ENCODE assay signal across 12 cellular contexts in the genomic region with DNA sequence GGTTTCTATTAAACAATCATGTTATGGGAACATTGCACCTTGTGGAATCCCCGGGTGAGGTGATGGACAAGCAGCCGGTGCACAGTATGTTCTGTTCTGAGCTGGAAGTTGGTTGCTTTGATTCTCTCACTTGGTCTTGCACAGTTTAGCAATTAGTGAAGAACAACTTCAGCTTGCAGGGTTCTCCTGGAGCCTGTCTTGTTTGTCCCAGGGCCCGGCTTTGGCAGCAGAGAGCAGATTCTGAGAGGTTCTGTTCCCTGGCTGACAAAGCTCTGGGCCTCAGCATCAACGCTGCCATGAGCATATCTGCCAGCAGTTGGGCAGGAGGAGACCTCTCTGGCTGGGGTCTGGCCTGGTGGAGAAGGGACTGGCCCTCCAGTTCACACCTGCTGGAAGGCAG. TPM values are rescaled to one million over a fixed set of nuclear protein-coding genes. Genes with fewer than 3 reads are reported as not detected.
"Had no signal": no experiment of that assay in that cellular context is flagged by ENCODE, and none has a peak within 500 bp of the region (broad histone marks: within the 10 kb centered on the region; RNA-seq: fewer than 3 reads in every experiment).

No MANE protein-coding gene starts in this region.

- DNase-seq: activated CD4-positive, alpha-beta T cell treated with anti-CD3 and anti-CD28 coated beads, Interleukin-2, amount 10 ng/mL, durations not matched to agents 7 days and 5 days; activated CD8-positive, alpha-beta memory T cell treated with anti-CD3 and anti-CD28 coated beads for 24 hours; activated naive CD4-positive, alpha-beta T cell treated with Interleukin-2 at 50 U/mL for 16 hours; endodermal cell; erythroblast; kidney; nephron progenitor cell; SW 1271 had no signal

- H3K36me3 ChIP-seq: ascending aorta, breast epithelium had no signal

- H3K4me1 ChIP-seq: ascending aorta, breast epithelium had no signal

- H3K4me3 ChIP-seq: ascending aorta, breast epithelium, dorsolateral prefrontal cortex had no signal

- H3K9me3 ChIP-seq: ascending aorta, breast epithelium had no signal

- H3K27me3 ChIP-seq: ascending aorta, breast epithelium, dorsolateral prefrontal cortex had no signal

- H3K27ac ChIP-seq: ascending aorta, breast epithelium had no signal

RNA-seq across cellular contexts. Expression of gene GADD45G, which starts 16.9 kb away (rescaled TPM):
- total RNA-seq: SK-MEL-5 had no signal
